In genomic region chr9:96462538-96462937, GRCh38 we compare ENCODE assay signal across 30 cellular contexts.
"Had no signal": no experiment of that assay in that cellular context is flagged by ENCODE, and none has a peak within 500 bp of the region (broad histone marks: within the 10 kb centered on the region; RNA-seq: fewer than 3 reads in every experiment).

No MANE protein-coding gene starts in this region.

- ATAC-seq: activated CD4-positive, CD25-positive, alpha-beta regulatory T cell treated with anti-CD3 and anti-CD28 coated beads, Interleukin-2, amount 50 U/mL, for 24 hours; body of pancreas; heart right ventricle; stimulated activated naive B cell treated with anti-CD40 and anti-IgM and Interleukin-4, amounts not matched to agents 10 μg/mL and 1 μg/mL and 100 μg/mL, for 72 hours had no signal

- FAIRE-seq: islet of Langerhans, TTC549 had no signal

- H3K27me3 Mint-ChIP-seq: activated naive CD8-positive, alpha-beta T cell; naive B cell; stimulated activated naive B cell treated with anti-CD40 and anti-IgM and Interleukin-4, amounts not matched to agents 10 μg/mL and 1 μg/mL and 100 μg/mL, for 72 hours had no signal

- H3K27ac Mint-ChIP-seq: activated naive CD8-positive, alpha-beta T cell; mesothelial cell of epicardium; naive B cell; stimulated activated naive B cell treated with anti-CD40 and anti-IgM and Interleukin-4, amounts not matched to agents 10 μg/mL and 1 μg/mL and 100 μg/mL, for 72 hours had no signal

- H3K4me1 ChIP-seq: body of pancreas, colonic mucosa, stomach, thyroid gland, upper lobe of left lung had no signal

- H3K36me3 ChIP-seq: colonic mucosa, thyroid gland had no signal

- H3K4me3 ChIP-seq: body of pancreas, colonic mucosa, heart right ventricle, right atrium auricular region, stomach, thyroid gland, upper lobe of left lung, vagina had no signal

- H3K4me1 Mint-ChIP-seq: naive B cell; stimulated activated naive B cell treated with anti-CD40 and anti-IgM and Interleukin-4, amounts not matched to agents 10 μg/mL and 1 μg/mL and 100 μg/mL, for 72 hours had no signal

- H3K27ac ChIP-seq: body of pancreas, colonic mucosa, heart right ventricle, right atrium auricular region, stomach, thyroid gland, upper lobe of left lung, VCaP had no signal

- H3K4me3 Mint-ChIP-seq: activated naive CD8-positive, alpha-beta T cell; mesothelial cell of epicardium; neural crest cell; stimulated activated naive B cell treated with anti-CD40 and anti-IgM and Interleukin-4, amounts not matched to agents 10 μg/mL and 1 μg/mL and 100 μg/mL, for 72 hours had no signal

- DNase-seq: activated CD4-positive, alpha-beta T cell treated with anti-CD3 and anti-CD28 coated beads for 48 hours; activated CD4-positive, alpha-beta T cell treated with anti-CD3 and anti-CD28 coated beads, Interleukin-2, amount 50 U/mL, for 48 hours; activated effector memory CD4-positive, alpha-beta T cell treated with Interleukin-2 at 50 U/mL for 16 hours; activated naive CD4-positive, alpha-beta T cell treated with Interleukin-2 at 50 U/mL for 16 hours; anterior cingulate cortex; body of pancreas; cerebellar nuclear complex; colonic mucosa; effector memory CD4-positive, alpha-beta T cell; erythroblast; foreskin fibroblast; heart right ventricle; mammary epithelial cell; naive B cell; stimulated activated CD4-positive, alpha-beta T cell treated with anti-CD3 and anti-CD28 coated beads, Interleukin-15, amount 100 ng/mL, for 24 hours; stimulated activated CD4-positive, alpha-beta T cell treated with anti-CD3 and anti-CD28 coated beads, Interleukin-2, amount 100 ng/mL, for 24 hours; stimulated activated naive B cell treated with anti-CD40 and anti-IgM and Interleukin-4, amounts not matched to agents 10 μg/mL and 1 μg/mL and 100 μg/mL, for 72 hours; stomach; T-helper 9 cell; thyroid gland; upper lobe of left lung had no signal

- H3K9me3 ChIP-seq: body of pancreas, colonic mucosa, heart right ventricle, right atrium auricular region, stomach, thyroid gland, upper lobe of left lung, vagina had no signal

- H3K9me3 Mint-ChIP-seq: mesothelial cell of epicardium; naive B cell; neural crest cell; stimulated activated naive B cell treated with anti-CD40 and anti-IgM and Interleukin-4, amounts not matched to agents 10 μg/mL and 1 μg/mL and 100 μg/mL, for 72 hours had no signal
